Comparison of ENCODE assay signal across 1 cellular context in the genomic region with DNA sequence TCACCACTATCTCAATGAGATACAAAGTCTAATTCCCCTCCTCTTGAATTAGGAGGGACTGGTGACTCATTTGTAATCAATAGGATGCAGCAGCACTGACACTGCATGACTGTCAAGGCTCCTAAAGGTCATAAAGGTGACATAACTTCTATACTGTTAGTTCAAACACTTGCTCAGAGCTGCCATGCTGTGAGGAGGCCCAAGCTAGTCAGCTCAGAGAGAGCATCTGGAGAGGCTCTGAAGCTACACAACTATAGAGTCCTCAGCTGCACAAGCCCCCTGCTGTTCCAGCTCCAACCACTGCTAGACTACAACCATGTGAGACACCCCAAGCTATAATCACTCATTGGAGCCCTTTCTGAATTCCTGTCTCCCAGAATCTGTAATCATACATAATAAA.
TF ChIP-seq lines count a peak whose summit lies in the region.

No MANE protein-coding gene starts in this region.

TF ChIP-seq in GM12878, 131 proteins besides CTCF, POLR2A, EP300 and RAD21 (continued from another document):
- TF ChIP-seq, protein P1, sequence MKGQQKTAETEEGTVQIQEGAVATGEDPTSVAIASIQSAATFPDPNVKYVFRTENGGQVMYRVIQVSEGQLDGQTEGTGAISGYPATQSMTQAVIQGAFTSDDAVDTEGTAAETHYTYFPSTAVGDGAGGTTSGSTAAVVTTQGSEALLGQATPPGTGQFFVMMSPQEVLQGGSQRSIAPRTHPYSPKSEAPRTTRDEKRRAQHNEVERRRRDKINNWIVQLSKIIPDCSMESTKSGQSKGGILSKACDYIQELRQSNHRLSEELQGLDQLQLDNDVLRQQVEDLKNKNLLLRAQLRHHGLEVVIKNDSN (IDR thresholded peaks at IDR 0.05; ENCODE audit: borderline replicate concordance, extremely low read length, insufficient read depth, low read depth, low read length), result no peak
- no peak for TF ChIP-seq TCF3 (IDR thresholded peaks at IDR 0.05; ENCODE audit: borderline replicate concordance, insufficient read depth, low read depth, low read length)
- TF ChIP-seq EZH2 (IDR thresholded peaks at IDR 0.05; ENCODE audit: borderline replicate concordance, control insufficient read depth, low read depth, low read length), result no peak
- TF ChIP-seq FOXM1 (IDR thresholded peaks at IDR 0.05; ENCODE audit: low read depth, low read length), result no peak
- TF ChIP-seq CREM (IDR thresholded peaks at IDR 0.05; ENCODE audit: low read depth), result no peak
- TF ChIP-seq RFX5 (IDR thresholded peaks at IDR 0.05; ENCODE audit: low read depth, low read length), result no peak
- TF ChIP-seq, protein P2, sequence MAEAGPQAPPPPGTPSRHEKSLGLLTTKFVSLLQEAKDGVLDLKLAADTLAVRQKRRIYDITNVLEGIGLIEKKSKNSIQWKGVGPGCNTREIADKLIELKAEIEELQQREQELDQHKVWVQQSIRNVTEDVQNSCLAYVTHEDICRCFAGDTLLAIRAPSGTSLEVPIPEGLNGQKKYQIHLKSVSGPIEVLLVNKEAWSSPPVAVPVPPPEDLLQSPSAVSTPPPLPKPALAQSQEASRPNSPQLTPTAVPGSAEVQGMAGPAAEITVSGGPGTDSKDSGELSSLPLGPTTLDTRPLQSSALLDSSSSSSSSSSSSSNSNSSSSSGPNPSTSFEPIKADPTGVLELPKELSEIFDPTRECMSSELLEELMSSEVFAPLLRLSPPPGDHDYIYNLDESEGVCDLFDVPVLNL (IDR thresholded peaks at IDR 0.05; ENCODE audit: low read depth, low read length), result no peak
- no peak for TF ChIP-seq EED (IDR thresholded peaks at IDR 0.05; ENCODE audit: low read depth)
- TF ChIP-seq BHLHE40 (IDR thresholded peaks at IDR 0.05; ENCODE audit: borderline replicate concordance in 1 of 2, low read depth in 2 of 2, low read length in 1 of 2), result no peak
- TF ChIP-seq ZBTB11 (CRISPR knock-in tag; IDR thresholded peaks at IDR 0.05), result no peak
